In genomic region chr11:98061858-98062257, GRCh38 we compare ENCODE assay signal across 20 cellular contexts.
DNase-seq lines count a peak whose midpoint lies in the region; ATAC-seq, FAIRE-seq and TF ChIP-seq lines count a peak whose summit lies in the region.
"Had no signal": no experiment of that assay in that cellular context is flagged by ENCODE, and none has a peak within 500 bp of the region (broad histone marks: within the 10 kb centered on the region; RNA-seq: fewer than 3 reads in every experiment).

No MANE protein-coding gene starts in this region.

- intact Hi-C loops in HepG2 (cut with micrococcal nuclease; ENCODE audit: unreplicated experiment): no loop called here
- intact Hi-C loops in right lobe of liver (cut with DNase I): no loop called here
- intact Hi-C loops in K562 (cut with micrococcal nuclease): no loop called here

- BruUV-seq in HepG2 (replicated peaks; lab: Mats Ljungman, UMichigan) (no TSS peak), K562 (replicated peaks; lab: Mats Ljungman, UMichigan) (no TSS peak)

- H3K4me1 ChIP-seq in HepG2 (ENCODE audit: insufficient read depth, low read length) (no peaks in the 10 kb centered on the region), right lobe of liver (no peaks in the 10 kb centered on the region), K562 (replicated peaks in 1 of 2; ENCODE audit: control insufficient read depth in 2 of 2, insufficient read depth in 2 of 2, low read length in 2 of 2) (peaks cover 0 to 3% of the 10 kb centered on the region in 2 experiments; a peak in 2 of 5 replicates)
- H3K4me1 ChIP-seq: A549; BLaER1 treated with 17β-estradiol and CSF1 and Interleukin-3, amounts not matched to agents 10 nM and 100 nM had no signal

- TF ChIP-seq EP300 in HepG2 (IDR thresholded peaks at IDR 0.05; ENCODE audit: low read depth in 2 of 2, low read length in 2 of 2): no peak
- no peak for TF ChIP-seq EP300 in HepG2 (CRISPR knock-in tag; IDR thresholded peaks at IDR 0.05; ENCODE audit: borderline replicate concordance)
- TF ChIP-seq EP300 in K562 (IDR thresholded peaks at IDR 0.05; ENCODE audit: low read length): no peak

- POLR2A ChIA-PET in HepG2 (lab: Yijun Ruan, JAX): no interaction called here
- POLR2A ChIA-PET in K562 (lab: Yijun Ruan, JAX): no interaction called here

- no peaks in the 10 kb centered on the region for H3K27me3 ChIP-seq in HepG2 (ENCODE audit: control insufficient read depth in 1 of 2, insufficient read depth in 2 of 2, low read length in 2 of 2)
- H3K27me3 ChIP-seq in right lobe of liver: no peaks in the 10 kb centered on the region
- no peaks in the 10 kb centered on the region for H3K27me3 ChIP-seq in K562 (ENCODE audit: control insufficient read depth in 2 of 2, insufficient read depth in 2 of 2, low read length in 2 of 2)
- H3K27me3 ChIP-seq: BLaER1 treated with 17β-estradiol and CSF1 and Interleukin-3, amounts not matched to agents 10 nM and 100 nM had no signal

- H3K27ac ChIP-seq in HepG2 (ENCODE audit: extremely low read length, insufficient read depth, low read length) (no peak overlapping the region), right lobe of liver (no peak overlapping the region), K562 (ENCODE audit: extremely low read depth, low read depth, low read length) (no peak overlapping the region)
- H3K27ac ChIP-seq: 22Rv1; A549; BLaER1 treated with 17β-estradiol and CSF1 and Interleukin-3, amounts not matched to agents 10 nM and 100 nM; C4-2B had no signal

- no peak overlapping the region for H3K4me3 ChIP-seq in HepG2 (replicated peaks in 1 of 3; ENCODE audit: insufficient read depth in 1 of 3, low read depth in 2 of 3, low read length in 3 of 3)
- H3K4me3 ChIP-seq in right lobe of liver: no peak overlapping the region
- no peak overlapping the region for H3K4me3 ChIP-seq in K562
- H3K4me3 ChIP-seq: A549; BLaER1 treated with 17β-estradiol and CSF1 and Interleukin-3, amounts not matched to agents 10 nM and 100 nM had no signal

- H3K4me2 ChIP-seq in HepG2 (ENCODE audit: low read depth, low read length) (no peak overlapping the region), K562 (ENCODE audit: insufficient read depth, low read length) (no peak overlapping the region)
- H3K4me2 ChIP-seq: A549; BLaER1 treated with 17β-estradiol and CSF1 and Interleukin-3, amounts not matched to agents 10 nM and 100 nM had no signal

- H3K9me3 ChIP-seq in HepG2 (ENCODE audit: low read length) (no peaks in the 10 kb centered on the region), right lobe of liver (no peaks in the 10 kb centered on the region), K562 (replicated peaks; ENCODE audit: control insufficient read depth, insufficient read depth, low read depth, low read length) (no peaks in the 10 kb centered on the region; the same call in 1 of the 2 replicates)
- H3K9me3 ChIP-seq: A549; BLaER1 treated with 17β-estradiol and CSF1 and Interleukin-3, amounts not matched to agents 10 nM and 100 nM; Caco-2 had no signal

- CTCF ChIA-PET in HepG2 (lab: Yijun Ruan, JAX; ENCODE audit: low intra/inter-chr PET ratio, low total read pairs) (no interaction called here), K562 (lab: Yijun Ruan, JAX; ENCODE audit: low intra/inter-chr PET ratio) (no interaction called here)

- ATAC-seq in HepG2: no peak
- no peak for ATAC-seq in right lobe of liver
- ATAC-seq in K562: no peak
- ATAC-seq in stimulated activated naive CD8-positive, alpha-beta T cell treated with anti-CD3 and anti-CD28 coated beads, Interleukin-15, Interleukin-2, amounts not matched to agents 100 U/mL and 50 U/mL, for 24 hours: no peak
- ATAC-seq: A549; CD8-positive, alpha-beta T cell had no signal

- FAIRE-seq in HepG2 (lab: Jason Lieb, UNC): no peak
- no peak for FAIRE-seq in K562 (lab: Jason Lieb, UNC)
- FAIRE-seq: A549, D721Med, G401.6, GM12891, GM19239 had no signal

- TF ChIP-seq RAD21 in HepG2 (CRISPR knock-in tag; IDR thresholded peaks at IDR 0.05): no peak
- TF ChIP-seq RAD21 in K562 (CRISPR knock-in tag; conservative IDR thresholded peaks at IDR 0.05 in 1 of 2, IDR thresholded peaks at IDR 0.05 in 1 of 2): no peak

- in situ Hi-C loops in HepG2 (cut with HindIII; ENCODE audit: extremely low pct_ligation_motif_present, low pct_unique_long_range_greater_than_20kb): no loop called here
- in situ Hi-C loops in K562 (cut with MboI): no loop called here

- H2AFZ ChIP-seq in HepG2 (ENCODE audit: low read length) (no peak overlapping the region), K562 (ENCODE audit: low read depth, low read length) (no peak overlapping the region)

- H3K9ac ChIP-seq in HepG2 (ENCODE audit: insufficient read depth, low read depth, low read length): no peak overlapping the region
- no peak overlapping the region for H3K9ac ChIP-seq in K562 (ENCODE audit: insufficient read depth in 1 of 2, low read depth in 2 of 2, low read length in 2 of 2)
- H3K9ac ChIP-seq: BLaER1 treated with 17β-estradiol and CSF1 and Interleukin-3, amounts not matched to agents 10 nM and 100 nM had no signal

- no peak for DNase-seq in HepG2 (ENCODE audit: low spot score)
- DNase-seq in right lobe of liver: no peak
- no peak for DNase-seq in K562 (ENCODE audit: extremely low read depth in 1 of 4, low spot score in 3 of 4)
- no peak for DNase-seq in stimulated activated naive CD8-positive, alpha-beta T cell treated with anti-CD3 and anti-CD28 coated beads, Interleukin-15, Interleukin-2, amounts not matched to agents 100 U/mL and 50 U/mL, for 24 hours
- DNase-seq in NCI-H2171 treated with DMSO at 0.1 percent for 48 hours (lab: John Stamatoyannopoulos, UW): no peak
- DNase-seq: AML-193; Caco-2; Calu3; CD4-positive, alpha-beta T cell; CD8-positive, alpha-beta T cell; DMS79 treated with DMSO at 0.1 percent for 48 hours; GF-D8 had no signal

- H3K79me2 ChIP-seq in HepG2 (ENCODE audit: insufficient read depth, low read length) (no peaks in the 10 kb centered on the region), K562 (ENCODE audit: control insufficient read depth, insufficient read depth, low read length) (no peaks in the 10 kb centered on the region)

- TF ChIP-seq CTCF in HepG2 (CRISPR knock-in tag; IDR thresholded peaks at IDR 0.05): no peak
- no peak for TF ChIP-seq CTCF in right lobe of liver (IDR thresholded peaks at IDR 0.05)
- no peak for TF ChIP-seq CTCF in K562 (IDR thresholded peaks at IDR 0.05 in 2 of 3, conservative IDR thresholded peaks at IDR 0.05 in 1 of 3; ENCODE audit: insufficient read depth in 2 of 3, low read depth in 1 of 3, low read length in 3 of 3)

- TF ChIP-seq POLR2A in HepG2 (IDR thresholded peaks at IDR 0.05; ENCODE audit: insufficient read depth in 1 of 2, low read depth in 2 of 2, low read length in 2 of 2): no peak
- TF ChIP-seq POLR2A in right lobe of liver (IDR thresholded peaks at IDR 0.05): no peak
- TF ChIP-seq POLR2A in K562 (conservative IDR thresholded peaks at IDR 0.05): no peak

- no peaks in the 10 kb centered on the region for H3K9me1 ChIP-seq in K562 (ENCODE audit: control insufficient read depth, insufficient read depth, low read length)

- H4K20me1 ChIP-seq in HepG2 (ENCODE audit: insufficient read depth, low read length) (no peaks in the 10 kb centered on the region), K562 (replicated peaks; ENCODE audit: control insufficient read depth, insufficient read depth, low read length) (no peaks in the 10 kb centered on the region)
- H4K20me1 ChIP-seq: BLaER1 treated with 17β-estradiol and CSF1 and Interleukin-3, amounts not matched to agents 10 nM and 100 nM had no signal

- WGBS in HepG2 (ENCODE audit: low lambda C conversion rate): 18% methylated on average over 2 of the region's 2 CpGs
- 50% methylated on average over 2 of the region's 2 CpGs for WGBS in right lobe of liver (ENCODE audit: insufficient coverage, low coverage, low lambda C conversion rate, missing lambda C conversion rate)
- 45% methylated on average over 2 of the region's 2 CpGs for WGBS in K562 (ENCODE audit: insufficient coverage, low coverage, missing lambda C conversion rate)

- no peaks in the 10 kb centered on the region for H3K36me3 ChIP-seq in HepG2 (replicated peaks in 1 of 2; ENCODE audit: control insufficient read depth in 1 of 2, insufficient read depth in 2 of 2, low read length in 2 of 2)
- no peaks in the 10 kb centered on the region for H3K36me3 ChIP-seq in right lobe of liver
- H3K36me3 ChIP-seq in K562 (ENCODE audit: control insufficient read depth, insufficient read depth, low read length): no peaks in the 10 kb centered on the region
- H3K36me3 ChIP-seq: BLaER1 treated with 17β-estradiol and CSF1 and Interleukin-3, amounts not matched to agents 10 nM and 100 nM had no signal

TF ChIP-seq in K562, 482 proteins besides CTCF, POLR2A, EP300 and RAD21:
- TF ChIP-seq C11orf30 (IDR thresholded peaks at IDR 0.05; ENCODE audit: low read depth): 0 out of 2 replicates have a peak, but pooled peaks have one; percentile 20
- peak; percentile 66 for TF ChIP-seq ZNF316 (IDR thresholded peaks at IDR 0.05)
- TF ChIP-seq HOMEZ (CRISPR knock-in tag; IDR thresholded peaks at IDR 0.05): no peak
TF ChIP-seq in K562: peak in this region for 2.

Comparison
In these comparisons a context has a peak if more than half of its experiments do, and no peak if none do; other contexts are left out.
1. Of the 241 proteins assayed by ChIP-seq in both HepG2 and K562: peak only in HepG2: MAFF and MAFK; only in K562: none; in both: none; in neither: 239.